In the genomic region with DNA sequence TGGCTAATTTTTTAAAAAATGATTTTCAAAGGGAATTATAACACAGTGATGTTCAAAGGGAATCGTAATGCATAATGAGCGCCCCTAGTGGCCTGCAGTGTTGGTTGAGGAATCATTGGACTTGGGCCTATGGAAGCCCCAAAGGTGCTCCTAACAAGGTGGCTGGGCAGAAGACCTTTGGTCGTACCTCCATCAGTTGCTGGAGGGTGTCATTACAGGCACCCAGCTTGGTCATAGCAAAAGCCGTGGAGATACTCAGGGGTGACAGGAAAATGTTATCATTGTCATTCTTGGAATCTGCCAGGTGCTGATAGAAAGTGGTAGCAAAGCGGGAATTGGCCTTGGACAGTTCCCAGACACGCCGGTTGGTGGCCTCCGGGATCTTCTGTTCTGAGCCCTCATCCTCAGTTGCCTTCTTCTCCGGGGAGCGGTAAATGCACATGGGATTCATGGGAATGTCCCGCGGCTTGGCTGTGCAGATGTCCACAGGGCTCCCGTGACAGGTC, we compare ENCODE assay signal across 8 cellular contexts. TPM values are rescaled to one million over a fixed set of nuclear protein-coding genes. Genes with fewer than 3 reads are reported as not detected.
DNase-seq lines count a peak whose midpoint lies in the region; TF ChIP-seq lines count a peak whose summit lies in the region.

No MANE protein-coding gene starts in this region.

- H3K4me3 ChIP-seq in HEK293 (ENCODE audit: low read depth, low read length) (no peak overlapping the region), foreskin fibroblast (ENCODE audit: low read depth in 1 of 2, low read length in 2 of 2) (no peak overlapping the region), esophagus squamous epithelium (no peak overlapping the region)

- 73 to 82% methylated on average over 6 to 11 of the region's 13 CpGs for WGBS in esophagus squamous epithelium, 2 donors

- POLR2A ChIA-PET in HEK293 (lab: Yijun Ruan, JAX): no interaction called here

- H3K27ac ChIP-seq in HEK293 (ENCODE audit: extremely low read depth, low read depth, low read length): no peak overlapping the region
- no peak overlapping the region for H3K27ac ChIP-seq in esophagus squamous epithelium

- intact Hi-C loops in esophagus squamous epithelium (cut with DNase I): no loop called here

- peak; percentile 58 for DNase-seq in COLO668 (lab: John Stamatoyannopoulos, UW; ENCODE audit: unreplicated experiment)
- peak; percentile 35 for DNase-seq in SKM-1 (lab: John Stamatoyannopoulos, UW; ENCODE audit: unreplicated experiment)
- DNase-seq in foreskin fibroblast: peak; percentile 7 to 49
- peak; percentile 3 for DNase-seq in stromal cell of bone marrow (ENCODE audit: low read depth)
- DNase-seq in islet precursor cell: no peak
- no peak for DNase-seq in cerebellar nuclear complex (lab: John Stamatoyannopoulos, UW)
- no peak for DNase-seq in esophagus squamous epithelium (lab: John Stamatoyannopoulos, UW)

- H3K36me3 ChIP-seq in HEK293 (ENCODE audit: control insufficient read depth in 2 of 2, insufficient read depth in 1 of 2, low read length in 2 of 2) (no peaks in the 10 kb centered on the region), esophagus squamous epithelium (no peaks in the 10 kb centered on the region)

- no peak for TF ChIP-seq POLR2A in esophagus squamous epithelium (IDR thresholded peaks at IDR 0.05)

- CTCF ChIA-PET in HEK293 (lab: Yijun Ruan, JAX): interaction anchor here (0.9 to 1.3 kb wide), 3 partner anchors 9 to 1162 kb away, joined by 3 to 4 read pairs (median 3); no protein-coding TSS in a partner anchor

- no peaks in the 10 kb centered on the region for H3K4me1 ChIP-seq in HEK293 (ENCODE audit: control insufficient read depth, insufficient read depth, low read length)
- H3K4me1 ChIP-seq in esophagus squamous epithelium: no peaks in the 10 kb centered on the region

- H3K27me3 ChIP-seq in esophagus squamous epithelium: no peaks in the 10 kb centered on the region

- H3K9me3 ChIP-seq in HEK293 (ENCODE audit: control insufficient read depth, insufficient read depth, low read depth, low read length) (no peaks in the 10 kb centered on the region), esophagus squamous epithelium (no peaks in the 10 kb centered on the region)

- TF ChIP-seq CTCF in HEK293 (tag by site-specific recombination; IDR thresholded peaks at IDR 0.05): 0 out of 2 replicates have a peak, but pooled peaks have one; percentile 10
- TF ChIP-seq CTCF in foreskin fibroblast (IDR thresholded peaks at IDR 0.05; ENCODE audit: low read depth, low read length): peak; percentile 55
- peak in 3 of 6 experiments; percentile 16 to 52 (median 35) for TF ChIP-seq CTCF in esophagus squamous epithelium (IDR thresholded peaks at IDR 0.05)

TF ChIP-seq in HEK293, 187 proteins besides CTCF, POLR2A, EP300 and RAD21:
- TF ChIP-seq REST (tag by site-specific recombination; IDR thresholded peaks at IDR 0.05): peak; percentile 31; the same call in 1 of the 2 replicates
- TF ChIP-seq, protein P1, sequence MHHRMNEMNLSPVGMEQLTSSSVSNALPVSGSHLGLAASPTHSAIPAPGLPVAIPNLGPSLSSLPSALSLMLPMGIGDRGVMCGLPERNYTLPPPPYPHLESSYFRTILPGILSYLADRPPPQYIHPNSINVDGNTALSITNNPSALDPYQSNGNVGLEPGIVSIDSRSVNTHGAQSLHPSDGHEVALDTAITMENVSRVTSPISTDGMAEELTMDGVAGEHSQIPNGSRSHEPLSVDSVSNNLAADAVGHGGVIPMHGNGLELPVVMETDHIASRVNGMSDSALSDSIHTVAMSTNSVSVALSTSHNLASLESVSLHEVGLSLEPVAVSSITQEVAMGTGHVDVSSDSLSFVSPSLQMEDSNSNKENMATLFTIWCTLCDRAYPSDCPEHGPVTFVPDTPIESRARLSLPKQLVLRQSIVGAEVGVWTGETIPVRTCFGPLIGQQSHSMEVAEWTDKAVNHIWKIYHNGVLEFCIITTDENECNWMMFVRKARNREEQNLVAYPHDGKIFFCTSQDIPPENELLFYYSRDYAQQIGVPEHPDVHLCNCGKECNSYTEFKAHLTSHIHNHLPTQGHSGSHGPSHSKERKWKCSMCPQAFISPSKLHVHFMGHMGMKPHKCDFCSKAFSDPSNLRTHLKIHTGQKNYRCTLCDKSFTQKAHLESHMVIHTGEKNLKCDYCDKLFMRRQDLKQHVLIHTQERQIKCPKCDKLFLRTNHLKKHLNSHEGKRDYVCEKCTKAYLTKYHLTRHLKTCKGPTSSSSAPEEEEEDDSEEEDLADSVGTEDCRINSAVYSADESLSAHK (tag by site-specific recombination; IDR thresholded peaks at IDR 0.05): no peak

RNA-seq across cellular contexts. Expression of gene SERPINC1, which starts 2.7 kb away (rescaled TPM):
- not detected for total RNA-seq in esophagus squamous epithelium

RNA-seq across cellular contexts. Expression of gene ZBTB37, which starts 46.2 kb away (rescaled TPM):
- 1 to 10 TPM; 1.6 to 6.3 (median 3.3) TPM for total RNA-seq in esophagus squamous epithelium

RNA-seq across cellular contexts. Expression of gene GAS5, which starts 46.6 kb away (rescaled TPM):
- 100 to 1,000 TPM; 202 to 715 (median 315) TPM for total RNA-seq in esophagus squamous epithelium

Comparison
In these comparisons a context has a peak if more than half of its experiments do, and no peak if none do; other contexts are left out.
1. DNase-seq: peak in COLO668 (single experiment), SKM-1 (single experiment), foreskin fibroblast (2 of 2) and stromal cell of bone marrow (single experiment); none in islet precursor cell (single experiment), cerebellar nuclear complex (0 of 2) and esophagus squamous epithelium (single experiment).